Comparison of ENCODE assay signal across 1 cellular context in the genomic region with DNA sequence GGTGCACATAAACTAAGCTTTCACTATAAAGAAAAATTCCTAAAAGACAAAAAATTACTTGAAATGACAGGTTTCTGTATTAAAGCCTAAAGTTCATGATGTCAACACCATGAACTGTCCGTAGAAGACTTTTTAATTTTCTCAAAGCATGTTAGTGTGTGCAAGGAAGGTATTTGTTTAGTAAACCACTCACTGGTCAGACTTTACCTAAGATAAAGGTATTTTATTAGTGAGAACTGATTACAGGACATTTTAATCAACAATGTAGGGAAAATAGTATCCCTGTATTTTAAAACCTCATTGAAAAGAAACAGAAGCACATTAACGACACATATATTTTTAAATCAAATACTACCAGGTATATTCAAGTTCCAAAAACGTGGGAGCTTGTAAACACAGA.
TF ChIP-seq lines count a peak whose summit lies in the region.

No MANE protein-coding gene starts in this region.

TF ChIP-seq in K562, 482 proteins besides CTCF, POLR2A, EP300 and RAD21 (continued from another document):
- TF ChIP-seq GABPB2 (CRISPR knock-in tag; conservative IDR thresholded peaks at IDR 0.05) (no peak), MED1 (CRISPR knock-in tag; IDR thresholded peaks at IDR 0.05; ENCODE audit: borderline replicate concordance) (no peak), ZNF124 (CRISPR knock-in tag; IDR thresholded peaks at IDR 0.05) (no peak), PCBP2 (IDR thresholded peaks at IDR 0.05; ENCODE audit: low read depth, low read length, poor library complexity, severe bottlenecking) (no peak), MAFG (tag; conservative IDR thresholded peaks at IDR 0.05) (no peak), LCOR (CRISPR knock-in tag; IDR thresholded peaks at IDR 0.05) (no peak), BDP1 (IDR thresholded peaks at IDR 0.05; ENCODE audit: insufficient read depth, insufficient read length) (no peak), PML (IDR thresholded peaks at IDR 0.05; ENCODE audit: low read length) (0 out of 2 replicates have a peak, but pooled peaks have one; percentile 26), PTBP1 (IDR thresholded peaks at IDR 0.05; ENCODE audit: low read depth, low read length) (no peak), NR2C2 (CRISPR knock-in tag; IDR thresholded peaks at IDR 0.05) (no peak), NR2C2 (tag; IDR thresholded peaks at IDR 0.05) (0 out of 2 replicates have a peak, but pooled peaks have one; percentile 0), ZNF77 (CRISPR knock-in tag; IDR thresholded peaks at IDR 0.05) (no peak), TOE1 (IDR thresholded peaks at IDR 0.05; ENCODE audit: borderline replicate concordance) (no peak), TOE1 (CRISPR knock-in tag; IDR thresholded peaks at IDR 0.05; ENCODE audit: borderline replicate concordance, low read depth) (no peak), ZNF347 (CRISPR knock-in tag; IDR thresholded peaks at IDR 0.05; ENCODE audit: low read depth) (no peak), NFRKB (IDR thresholded peaks at IDR 0.05; ENCODE audit: low read depth) (no peak), CHD1 (IDR thresholded peaks at IDR 0.05; ENCODE audit: low read length) (peak; percentile 95)
- TF ChIP-seq, protein P1, sequence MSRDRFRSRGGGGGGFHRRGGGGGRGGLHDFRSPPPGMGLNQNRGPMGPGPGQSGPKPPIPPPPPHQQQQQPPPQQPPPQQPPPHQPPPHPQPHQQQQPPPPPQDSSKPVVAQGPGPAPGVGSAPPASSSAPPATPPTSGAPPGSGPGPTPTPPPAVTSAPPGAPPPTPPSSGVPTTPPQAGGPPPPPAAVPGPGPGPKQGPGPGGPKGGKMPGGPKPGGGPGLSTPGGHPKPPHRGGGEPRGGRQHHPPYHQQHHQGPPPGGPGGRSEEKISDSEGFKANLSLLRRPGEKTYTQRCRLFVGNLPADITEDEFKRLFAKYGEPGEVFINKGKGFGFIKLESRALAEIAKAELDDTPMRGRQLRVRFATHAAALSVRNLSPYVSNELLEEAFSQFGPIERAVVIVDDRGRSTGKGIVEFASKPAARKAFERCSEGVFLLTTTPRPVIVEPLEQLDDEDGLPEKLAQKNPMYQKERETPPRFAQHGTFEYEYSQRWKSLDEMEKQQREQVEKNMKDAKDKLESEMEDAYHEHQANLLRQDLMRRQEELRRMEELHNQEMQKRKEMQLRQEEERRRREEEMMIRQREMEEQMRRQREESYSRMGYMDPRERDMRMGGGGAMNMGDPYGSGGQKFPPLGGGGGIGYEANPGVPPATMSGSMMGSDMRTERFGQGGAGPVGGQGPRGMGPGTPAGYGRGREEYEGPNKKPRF (IDR thresholded peaks at IDR 0.05; ENCODE audit: low read depth, low read length): no peak
